10 cellular contexts compared by ENCODE assay signal in genomic region chr4:30836231-30836630, GRCh38.
"Had no signal": no experiment of that assay in that cellular context is flagged by ENCODE, and none has a peak within 500 bp of the region (broad histone marks: within the 10 kb centered on the region; RNA-seq: fewer than 3 reads in every experiment).

No MANE protein-coding gene starts in this region.

- H3K36me3 ChIP-seq: lower lobe of right lung, spleen had no signal

- H3K27ac ChIP-seq: lower lobe of right lung, spleen had no signal

- H3K27me3 ChIP-seq: spleen had no signal

- H3K4me1 ChIP-seq: lower lobe of right lung, spleen had no signal

- DNase-seq: activated CD4-positive, alpha-beta T cell treated with anti-CD3 and anti-CD28 coated beads, Interleukin-2, amount 50 U/mL, for 1 hour; activated gamma-delta T cell; caudate nucleus; effector memory CD4-positive, alpha-beta T cell; lower lobe of right lung; midbrain; spleen; stimulated activated CD4-positive, alpha-beta T cell treated with anti-CD3 and anti-CD28 coated beads, Interleukin-1b, Interleukin-23, amount 100 ng/mL, for 48 hours; trophoblast cell had no signal

- H3K4me3 ChIP-seq: lower lobe of right lung, spleen had no signal

- H3K9me3 ChIP-seq: lower lobe of right lung, spleen had no signal

- ATAC-seq: lower lobe of right lung; stimulated activated memory B cell treated with anti-CD40 and anti-IgM and Interleukin-4, amounts not matched to agents 10 μg/mL and 1 μg/mL and 100 μg/mL, for 72 hours had no signal
